Comparison of ENCODE assay signal across 28 cellular contexts in the genomic region with DNA sequence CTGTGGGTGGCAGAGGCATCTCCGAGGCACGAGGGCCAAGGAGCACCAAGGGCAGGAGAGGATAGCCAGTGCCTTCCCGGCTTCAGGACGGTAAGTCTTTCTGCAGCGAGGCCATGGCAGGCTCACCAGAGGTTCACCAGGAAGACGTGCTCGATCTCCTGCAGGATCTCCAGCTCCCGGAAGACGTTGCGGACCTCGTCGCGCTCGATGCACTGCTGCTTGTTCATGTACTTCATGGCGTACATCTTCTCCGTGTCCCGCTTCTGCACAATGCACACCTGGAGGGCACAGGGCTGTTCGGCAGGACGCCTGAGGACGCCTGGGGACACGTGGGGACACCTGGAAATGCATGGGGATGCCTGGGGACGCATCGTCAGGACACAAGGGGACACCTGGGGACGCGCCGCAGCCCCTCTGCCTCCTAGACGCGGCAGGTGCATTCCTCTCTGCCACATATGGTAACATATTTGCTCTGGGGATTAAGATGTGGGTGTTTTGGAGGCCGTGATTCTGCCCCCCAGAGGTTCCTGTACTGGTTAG.
"Had no signal": no experiment of that assay in that cellular context is flagged by ENCODE, and none has a peak within 500 bp of the region (broad histone marks: within the 10 kb centered on the region; RNA-seq: fewer than 3 reads in every experiment).

No MANE protein-coding gene starts in this region.

- H3K4me1 ChIP-seq: adrenal gland had no signal

- H3K27ac ChIP-seq: adrenal gland, body of pancreas, epithelial cell of prostate, esophagus squamous epithelium, gastroesophageal sphincter had no signal

- H3K9me3 ChIP-seq: adrenal gland, body of pancreas, esophagus squamous epithelium, gastroesophageal sphincter had no signal

- H3K27ac Mint-ChIP-seq: activated CD4-positive, alpha-beta memory T cell treated with anti-CD3 and anti-CD28 coated beads for 36 hours; activated CD4-positive, alpha-beta T cell treated with anti-CD3 and anti-CD28 coated beads for 36 hours; activated naive CD4-positive, alpha-beta T cell treated with anti-CD3 and anti-CD28 coated beads for 36 hours; activated naive CD4-positive, alpha-beta T cell treated with anti-CD3 and anti-CD28 coated beads, Interleukin-2, amount 50 U/mL, for 24 hours; activated naive CD8-positive, alpha-beta T cell treated with anti-CD3 and anti-CD28 coated beads for 36 hours; activated naive CD8-positive, alpha-beta T cell treated with anti-CD3 and anti-CD28 coated beads, Interleukin-2, amount 50 U/mL, for 24 hours; activated T-helper 1 cell treated with anti-CD3 and anti-CD28 coated beads, Interleukin-12 subunit alpha, Interleukin-12 subunit beta, Interleukin-2, Interleukin-4 antibody, amounts not matched to agents 30 ng/mL and 10 ng/mL and 1 ng/mL, durations not matched to agents 14 hours and 24 hours and 36 hours; activated T-helper 2 cell treated with anti-CD3 and anti-CD28 coated beads, Interferon-gamma antibody, Interleukin-2, Interleukin-4, amounts not matched to agents 10 μg/mL and 5 μg/mL and 100 μg/mL, durations not matched to agents 14 hours and 24 hours and 36 hours had no signal

- H3K9me3 Mint-ChIP-seq: activated CD4-positive, alpha-beta memory T cell treated with anti-CD3 and anti-CD28 coated beads for 36 hours; activated CD4-positive, alpha-beta T cell treated with anti-CD3 and anti-CD28 coated beads, Interleukin-2, amount 10 ng/mL, durations not matched to agents 24 days and 14 days; activated naive CD4-positive, alpha-beta T cell treated with anti-CD3 and anti-CD28 coated beads for 36 hours; activated naive CD4-positive, alpha-beta T cell treated with anti-CD3 and anti-CD28 coated beads, Interleukin-2, amount 50 U/mL, for 24 hours; activated naive CD8-positive, alpha-beta T cell treated with anti-CD3 and anti-CD28 coated beads for 36 hours; activated naive CD8-positive, alpha-beta T cell treated with anti-CD3 and anti-CD28 coated beads, Interleukin-2, amount 50 U/mL, for 24 hours; activated T-helper 1 cell treated with anti-CD3 and anti-CD28 coated beads, Interleukin-12 subunit alpha, Interleukin-12 subunit beta, Interleukin-2, Interleukin-4 antibody, amounts not matched to agents 30 ng/mL and 10 ng/mL and 1 ng/mL, durations not matched to agents 14 hours and 24 hours and 36 hours; activated T-helper 2 cell treated with anti-CD3 and anti-CD28 coated beads, Interferon-gamma antibody, Interleukin-2, Interleukin-4, amounts not matched to agents 10 μg/mL and 5 μg/mL and 100 μg/mL, durations not matched to agents 14 hours and 24 hours and 36 hours had no signal

- H3K36me3 Mint-ChIP-seq: activated CD4-positive, alpha-beta memory T cell treated with anti-CD3 and anti-CD28 coated beads for 36 hours; activated CD8-positive, alpha-beta memory T cell treated with anti-CD3 and anti-CD28 coated beads, Interleukin-2, amount 10 ng/mL, durations not matched to agents 7 days and 5 days; activated naive CD4-positive, alpha-beta T cell treated with anti-CD3 and anti-CD28 coated beads, Interleukin-2, amount 50 U/mL, for 24 hours; activated naive CD8-positive, alpha-beta T cell treated with anti-CD3 and anti-CD28 coated beads for 36 hours had no signal

- ATAC-seq: activated CD4-positive, alpha-beta T cell treated with anti-CD3 and anti-CD28 coated beads for 36 hours; activated CD8-positive, alpha-beta memory T cell treated with anti-CD3 and anti-CD28 coated beads, Interleukin-2, amount 10 ng/mL, durations not matched to agents 7 days and 5 days; activated CD8-positive, alpha-beta T cell treated with anti-CD3 and anti-CD28 coated beads, Interleukin-2, amount 10 ng/mL, durations not matched to agents 7 days and 5 days; activated naive CD8-positive, alpha-beta T cell treated with anti-CD3 and anti-CD28 coated beads, Interleukin-2, amount 50 U/mL, for 24 hours; body of pancreas; gastroesophageal sphincter had no signal

- DNase-seq: activated CD4-positive, alpha-beta memory T cell treated with anti-CD3 and anti-CD28 coated beads for 36 hours; activated CD4-positive, alpha-beta T cell treated with anti-CD3 and anti-CD28 coated beads for 36 hours; activated CD4-positive, alpha-beta T cell treated with anti-CD3 and anti-CD28 coated beads, Interleukin-2, amount 10 ng/mL, durations not matched to agents 24 days and 14 days; activated CD4-positive, CD25-positive, alpha-beta regulatory T cell; activated CD4-positive, CD25-positive, alpha-beta regulatory T cell treated with anti-CD3 and anti-CD28 coated beads, Interleukin-2, amount 50 U/mL, for 72 hours; activated CD8-positive, alpha-beta memory T cell treated with anti-CD3 and anti-CD28 coated beads, Interleukin-2, amount 10 ng/mL, durations not matched to agents 7 days and 5 days; activated CD8-positive, alpha-beta memory T cell treated with anti-CD3 and anti-CD28 coated beads, Interleukin-2, amount 50 U/mL, for 4 hours; activated CD8-positive, alpha-beta T cell treated with anti-CD3 and anti-CD28 coated beads, Interleukin-2, amount 10 ng/mL, durations not matched to agents 7 days and 5 days; activated effector memory CD4-positive, alpha-beta T cell treated with anti-CD3 and anti-CD28 coated beads, Interleukin-2, amount 50 U/mL, for 16 hours; activated naive CD4-positive, alpha-beta T cell treated with anti-CD3 and anti-CD28 coated beads for 36 hours; activated naive CD8-positive, alpha-beta T cell treated with anti-CD3 and anti-CD28 coated beads for 36 hours; activated naive CD8-positive, alpha-beta T cell treated with anti-CD3 and anti-CD28 coated beads, Interleukin-2, amount 50 U/mL, for 24 hours; activated T-cell treated with anti-CD3 and anti-CD28 coated beads, Interleukin-2, amount 50 U/mL, for 1 hour; activated T-cell treated with anti-CD3 and anti-CD28 coated beads, Interleukin-2, amount 50 U/mL, for 48 hours; adrenal gland; amygdala; aorta; body of pancreas; caudate nucleus; cortex of kidney; effector CD8-positive, alpha-beta T cell; esophagus squamous epithelium; foreskin melanocyte had no signal

- H3K27me3 Mint-ChIP-seq: activated CD4-positive, alpha-beta memory T cell treated with anti-CD3 and anti-CD28 coated beads for 36 hours; activated CD4-positive, alpha-beta T cell treated with anti-CD3 and anti-CD28 coated beads for 36 hours; activated CD4-positive, alpha-beta T cell treated with anti-CD3 and anti-CD28 coated beads, Interleukin-2, amount 10 ng/mL, durations not matched to agents 24 days and 14 days; activated CD8-positive, alpha-beta memory T cell treated with anti-CD3 and anti-CD28 coated beads, Interleukin-2, amount 10 ng/mL, durations not matched to agents 7 days and 5 days; activated naive CD4-positive, alpha-beta T cell treated with anti-CD3 and anti-CD28 coated beads, Interleukin-2, amount 50 U/mL, for 24 hours; activated naive CD8-positive, alpha-beta T cell treated with anti-CD3 and anti-CD28 coated beads for 36 hours; activated naive CD8-positive, alpha-beta T cell treated with anti-CD3 and anti-CD28 coated beads, Interleukin-2, amount 50 U/mL, for 24 hours had no signal

- H3K27me3 ChIP-seq: adrenal gland, body of pancreas, esophagus squamous epithelium, gastroesophageal sphincter had no signal

- H3K36me3 ChIP-seq: adrenal gland, esophagus squamous epithelium had no signal

- H3K4me3 ChIP-seq: adrenal gland, body of pancreas, esophagus squamous epithelium, gastroesophageal sphincter had no signal

- H3K4me3 Mint-ChIP-seq: activated CD4-positive, alpha-beta memory T cell treated with anti-CD3 and anti-CD28 coated beads for 36 hours; activated CD4-positive, alpha-beta T cell treated with anti-CD3 and anti-CD28 coated beads for 36 hours; activated CD4-positive, alpha-beta T cell treated with anti-CD3 and anti-CD28 coated beads, Interleukin-2, amount 10 ng/mL, durations not matched to agents 24 days and 14 days; activated CD8-positive, alpha-beta memory T cell treated with anti-CD3 and anti-CD28 coated beads, Interleukin-2, amount 10 ng/mL, durations not matched to agents 7 days and 5 days; activated CD8-positive, alpha-beta T cell treated with anti-CD3 and anti-CD28 coated beads, Interleukin-2, amount 10 ng/mL, durations not matched to agents 7 days and 5 days; activated naive CD4-positive, alpha-beta T cell treated with anti-CD3 and anti-CD28 coated beads for 36 hours; activated naive CD4-positive, alpha-beta T cell treated with anti-CD3 and anti-CD28 coated beads, Interleukin-2, amount 50 U/mL, for 24 hours; activated naive CD8-positive, alpha-beta T cell treated with anti-CD3 and anti-CD28 coated beads for 36 hours; activated naive CD8-positive, alpha-beta T cell treated with anti-CD3 and anti-CD28 coated beads, Interleukin-2, amount 50 U/mL, for 24 hours; activated T-helper 1 cell treated with anti-CD3 and anti-CD28 coated beads, Interleukin-12 subunit alpha, Interleukin-12 subunit beta, Interleukin-2, Interleukin-4 antibody, amounts not matched to agents 30 ng/mL and 10 ng/mL and 1 ng/mL, durations not matched to agents 14 hours and 24 hours and 36 hours had no signal
